In genomic region chr11:69278091-69278867, GRCh38 we compare ENCODE assay signal across 19 cellular contexts. TPM values are rescaled to one million over a fixed set of nuclear protein-coding genes. Genes with fewer than 3 reads are reported as not detected.
DNase-seq lines count a peak whose midpoint lies in the region; ATAC-seq and TF ChIP-seq lines count a peak whose summit lies in the region.
"Had no signal": no experiment of that assay in that cellular context is flagged by ENCODE, and none has a peak within 500 bp of the region (broad histone marks: within the 10 kb centered on the region; RNA-seq: fewer than 3 reads in every experiment).

No MANE protein-coding gene starts in this region.

- H3K27me3 ChIP-seq in endodermal cell (ENCODE audit: control insufficient read depth, insufficient read depth, low read length, poor library complexity, severe bottlenecking): no peaks in the 10 kb centered on the region
- H3K27me3 ChIP-seq in neuronal stem cell (ENCODE audit: control insufficient read depth in 3 of 3, insufficient read depth in 3 of 3, low read depth in 1 of 3, low read length in 3 of 3): peaks cover 0 to 6% (median 0%) of the 10 kb centered on the region in 3 experiments
- H3K27me3 ChIP-seq: cardiac muscle cell had no signal

- H3K18ac ChIP-seq in neuronal stem cell (ENCODE audit: low read length): peak overlapping the region; percentile 67

- H2AFZ ChIP-seq in neuronal stem cell (ENCODE audit: low read length): no peak overlapping the region

- H3K79me1 ChIP-seq in neuronal stem cell (ENCODE audit: low read depth, low read length): no peaks in the 10 kb centered on the region

- ATAC-seq in GM21367 (IDR thresholded peaks at IDR 0.05; ENCODE audit: unreplicated experiment): no peak
- ATAC-seq in activated T-cell treated with anti-CD3 and anti-CD28 coated beads, Interleukin-2, amount 50 U/mL, for 72 hours (replicated peaks in 1 of 2): no peak
- ATAC-seq: foreskin keratinocyte had no signal

- H3K36me3 Mint-ChIP-seq in endodermal cell (ENCODE audit: low read depth): no peaks in the 10 kb centered on the region
- H3K36me3 Mint-ChIP-seq in activated T-cell treated with anti-CD3 and anti-CD28 coated beads, Interleukin-2, amount 50 U/mL, for 72 hours (ENCODE audit: insufficient read depth in 2 of 2): no peaks in the 10 kb centered on the region
- H3K36me3 Mint-ChIP-seq: activated naive CD4-positive, alpha-beta T cell treated with anti-CD3 and anti-CD28 coated beads, Interleukin-2, amount 50 U/mL, for 24 hours had no signal

- H3K14ac ChIP-seq in neuronal stem cell (ENCODE audit: low read length): no peak overlapping the region

- H3K4me2 ChIP-seq in neuronal stem cell (ENCODE audit: insufficient read depth, low read length, poor library complexity, severe bottlenecking): no peak overlapping the region

- TF ChIP-seq CTCF in C4-2B (conservative IDR thresholded peaks at IDR 0.05) (no peak), endodermal cell (conservative IDR thresholded peaks at IDR 0.05) (no peak)

- WGBS in endodermal cell (ENCODE audit: insufficient coverage in 1 of 2, insufficient read length in 1 of 2), 2 experiments: 76 to 86% methylated on average over 2 to 12 of the region's 12 CpGs
- no CpG with 5 or more reads among the region's 12 CpGs for WGBS in neuronal stem cell (ENCODE audit: extremely low coverage in 2 of 2, insufficient read length in 2 of 2, insufficient replicate concordance in 1 of 2), 2 donors

- peaks cover 2% of the 10 kb centered on the region for H3K27me3 Mint-ChIP-seq in endodermal cell (ENCODE audit: insufficient read depth)
- no peaks in the 10 kb centered on the region for H3K27me3 Mint-ChIP-seq in activated T-cell treated with anti-CD3 and anti-CD28 coated beads, Interleukin-2, amount 50 U/mL, for 72 hours (ENCODE audit: low read depth)
- H3K27me3 Mint-ChIP-seq: activated naive CD4-positive, alpha-beta T cell treated with anti-CD3 and anti-CD28 coated beads, Interleukin-2, amount 50 U/mL, for 24 hours had no signal

- H3K9ac ChIP-seq in endodermal cell (ENCODE audit: extremely low read depth, low read length, poor library complexity, severe bottlenecking) (peak overlapping the region; percentile 23), neuronal stem cell (ENCODE audit: low read depth, low read length, poor library complexity) (no peak overlapping the region)

- H2AK5ac ChIP-seq in neuronal stem cell (ENCODE audit: low read depth, low read length): peak overlapping the region; percentile 47

- H3K4me1 Mint-ChIP-seq in endodermal cell: peaks cover 30% of the 10 kb centered on the region
- H3K4me1 Mint-ChIP-seq in activated T-cell treated with anti-CD3 and anti-CD28 coated beads, Interleukin-2, amount 50 U/mL, for 72 hours (ENCODE audit: low read depth): no peaks in the 10 kb centered on the region
- H3K4me1 Mint-ChIP-seq: activated naive CD4-positive, alpha-beta T cell treated with anti-CD3 and anti-CD28 coated beads, Interleukin-2, amount 50 U/mL, for 24 hours had no signal

- H2BK15ac ChIP-seq in neuronal stem cell (ENCODE audit: low read length): no peak overlapping the region

- H3K4me1 ChIP-seq in endodermal cell (ENCODE audit: control insufficient read depth, insufficient read depth, low read length) (peaks cover 24% of the 10 kb centered on the region), neuronal stem cell (ENCODE audit: control insufficient read depth in 2 of 2, insufficient read depth in 1 of 2, low read depth in 1 of 2, low read length in 2 of 2) (peaks cover 0 to 14% of the 10 kb centered on the region in 2 donors)

- H3K36me3 ChIP-seq in endodermal cell (ENCODE audit: control insufficient read depth, insufficient read depth, low read length) (no peaks in the 10 kb centered on the region), neuronal stem cell (replicated peaks in 1 of 2; ENCODE audit: control insufficient read depth in 2 of 2, insufficient read depth in 2 of 2, low read length in 2 of 2) (no peaks in the 10 kb centered on the region)
- H3K36me3 ChIP-seq: cardiac muscle cell, thoracic aorta had no signal

- H2BK5ac ChIP-seq in neuronal stem cell (ENCODE audit: low read length): peak overlapping the region; percentile 15

- H3K9me3 ChIP-seq in endodermal cell (ENCODE audit: control insufficient read depth, low read length): peaks cover 13% of the 10 kb centered on the region
- peaks cover 0 to 2% of the 10 kb centered on the region in 2 donors for H3K9me3 ChIP-seq in neuronal stem cell (replicated peaks in 1 of 2; ENCODE audit: control insufficient read depth in 2 of 2, insufficient read depth in 1 of 2, low read depth in 1 of 2, low read length in 2 of 2)
- H3K9me3 ChIP-seq: thoracic aorta had no signal

- no peak overlapping the region for H2BK12ac ChIP-seq in neuronal stem cell (ENCODE audit: low read length)

- H2BK120ac ChIP-seq in neuronal stem cell (ENCODE audit: low read depth, low read length): peak overlapping the region; percentile 14

- H3K4me3 ChIP-seq in endodermal cell (ENCODE audit: low read length): no peak overlapping the region
- no peak overlapping the region for H3K4me3 ChIP-seq in neuronal stem cell (ENCODE audit: low read length in 2 of 2)
- H3K4me3 ChIP-seq: cardiac muscle cell, thoracic aorta had no signal

- H3K4me3 Mint-ChIP-seq in endodermal cell: no peak overlapping the region
- H3K4me3 Mint-ChIP-seq in activated T-cell treated with anti-CD3 and anti-CD28 coated beads, Interleukin-2, amount 50 U/mL, for 72 hours: no peak overlapping the region
- H3K4me3 Mint-ChIP-seq: activated naive CD4-positive, alpha-beta T cell treated with anti-CD3 and anti-CD28 coated beads, Interleukin-2, amount 50 U/mL, for 24 hours had no signal

- DNase-seq in NCI-H526 (lab: John Stamatoyannopoulos, UW): peak; percentile 57 to 91
- DNase-seq in endodermal cell: peak; percentile 83
- no peak for DNase-seq in neuronal stem cell (ENCODE audit: low spot score)
- no peak for DNase-seq in NCI-H1694 (lab: John Stamatoyannopoulos, UW)
- no peak for DNase-seq in activated T-cell treated with anti-CD3 and anti-CD28 coated beads, Interleukin-2, amount 50 U/mL, for 72 hours
- no peak for DNase-seq in HCEC 1CT
- DNase-seq: activated CD4-positive, CD25-positive, alpha-beta regulatory T cell treated with anti-CD3 and anti-CD28 coated beads, Interleukin-2, amount 50 U/mL, for 72 hours; activated CD8-positive, alpha-beta memory T cell treated with anti-CD3 and anti-CD28 coated beads, Interleukin-2, amount 50 U/mL, for 48 hours; foreskin keratinocyte; midbrain; NCI-H2081; NCI-H748 treated with DMSO at 0.1 percent for 48 hours; RPMI8226; T-helper 2 cell had no signal

- H3K9me3 Mint-ChIP-seq in endodermal cell: peaks cover 9% of the 10 kb centered on the region
- no peaks in the 10 kb centered on the region for H3K9me3 Mint-ChIP-seq in activated T-cell treated with anti-CD3 and anti-CD28 coated beads, Interleukin-2, amount 50 U/mL, for 72 hours
- H3K9me3 Mint-ChIP-seq: activated naive CD4-positive, alpha-beta T cell treated with anti-CD3 and anti-CD28 coated beads, Interleukin-2, amount 50 U/mL, for 24 hours had no signal

- H3K27ac ChIP-seq in C4-2B (peak overlapping the region; percentile 70), endodermal cell (ENCODE audit: low read depth, low read length) (no peak overlapping the region), neuronal stem cell (replicated peaks; ENCODE audit: low read length) (peak overlapping the region; percentile 19)
- H3K27ac ChIP-seq: cardiac muscle cell, foreskin keratinocyte, thoracic aorta had no signal

- H4K8ac ChIP-seq in neuronal stem cell (ENCODE audit: low read depth, low read length): no peak overlapping the region

- no peak overlapping the region for H3K23ac ChIP-seq in neuronal stem cell (ENCODE audit: low read depth, low read length, poor library complexity)

- no peak overlapping the region for H3K4ac ChIP-seq in neuronal stem cell (ENCODE audit: low read length)

- H4K91ac ChIP-seq in neuronal stem cell (ENCODE audit: low read depth, low read length, poor library complexity): no peak overlapping the region

- no peak overlapping the region for H3K27ac Mint-ChIP-seq in endodermal cell
- no peak overlapping the region for H3K27ac Mint-ChIP-seq in activated T-cell treated with anti-CD3 and anti-CD28 coated beads, Interleukin-2, amount 50 U/mL, for 72 hours
- H3K27ac Mint-ChIP-seq: activated naive CD4-positive, alpha-beta T cell treated with anti-CD3 and anti-CD28 coated beads, Interleukin-2, amount 50 U/mL, for 24 hours had no signal

RNA-seq across cellular contexts. Expression of gene MYEOV, which starts 15.7 kb away (rescaled TPM):
- not detected for total RNA-seq in endodermal cell
- 0.43 TPM for polyA plus RNA-seq in endodermal cell (2013, experiment 1 of 2)
- polyA plus RNA-seq in endodermal cell (2013, experiment 2 of 2): not detected
- polyA plus RNA-seq in neuronal stem cell (2013, experiment 1 of 2): 0.08 TPM
- 0.26 TPM for polyA plus RNA-seq in neuronal stem cell (2013, experiment 2 of 2)
- under 1 TPM; 0.42 to 0.67 TPM for total RNA-seq in activated T-cell treated with anti-CD3 and anti-CD28 coated beads, Interleukin-2, amount 50 U/mL, for 72 hours
- polyA plus RNA-seq: cardiac muscle cell had no signal

Comparison
In these comparisons a context has a peak if more than half of its experiments do, and no peak if none do; other contexts are left out.
1. DNase-seq: peak in NCI-H526 (2 of 2) and endodermal cell (single experiment); none in neuronal stem cell (single experiment), NCI-H1694 (single experiment), activated T-cell treated with anti-CD3 and anti-CD28 coated beads, Interleukin-2, amount 50 U/mL, for 72 hours (0 of 2) and HCEC 1CT (single experiment).